In genomic region chr2:108971661-108972566, GRCh38 we compare ENCODE assay signal across 13 cellular contexts. TPM values are rescaled to one million over a fixed set of nuclear protein-coding genes. Genes with fewer than 3 reads are reported as not detected.
DNase-seq lines count a peak whose midpoint lies in the region; ATAC-seq and TF ChIP-seq lines count a peak whose summit lies in the region.
"Had no signal": no experiment of that assay in that cellular context is flagged by ENCODE, and none has a peak within 500 bp of the region (broad histone marks: within the 10 kb centered on the region; RNA-seq: fewer than 3 reads in every experiment).

No MANE protein-coding gene starts in this region.

- H3K4me1 ChIP-seq in right lobe of liver (peaks cover 0 to 5% (median 2%) of the 10 kb centered on the region in 4 donors), OCI-LY7 (ENCODE audit: insufficient read depth, low read length, poor library complexity, severe bottlenecking) (no peaks in the 10 kb centered on the region)

- POLR2A ChIA-PET in OCI-LY7 (lab: Charles Lee), result no interaction called here

- DNase-seq in AG20443 (ENCODE audit: low spot score) (peak; percentile 82), HFF-Myc (ENCODE audit: extremely low read depth, low read depth) (peak; percentile 65), dedifferentiated amniotic fluid mesenchymal stem cell (ENCODE audit: extremely low spot score) (peak; percentile 57), right lobe of liver (peak; percentile 69 to 83 (median 78)), HuH-7 (ENCODE audit: low spot score) (no peak), NCI-H2029 treated with DMSO at 0.1 percent for 48 hours (lab: John Stamatoyannopoulos, UW) (no peak), OCI-LY7 (ENCODE audit: low spot score) (no peak), 8988T (no peak)
- DNase-seq: CD4-positive, CD25-positive, alpha-beta regulatory T cell; HCEC 1CT; NCI-H2171; stimulated activated CD8-positive, alpha-beta memory T cell treated with anti-CD3 and anti-CD28 coated beads, Interleukin-4, amount 100 ng/mL, for 48 hours had no signal

- CTCF ChIA-PET in OCI-LY7 (lab: Charles Lee; ENCODE audit: unreplicated experiment), result no interaction called here

- TF ChIP-seq CTCF in HFF-Myc (IDR thresholded peaks at IDR 0.05; ENCODE audit: low read depth, low read length, missing control alignments) (no peak), right lobe of liver (IDR thresholded peaks at IDR 0.05) (no peak), OCI-LY7 (conservative IDR thresholded peaks at IDR 0.05; ENCODE audit: low read length) (no peak)

- no peaks in the 10 kb centered on the region for H3K9me2 ChIP-seq in OCI-LY7 (ENCODE audit: insufficient read depth, low read length)

- intact Hi-C loops in right lobe of liver (cut with DNase I), result no loop called here
- intact Hi-C loops in OCI-LY7 (cut with micrococcal nuclease; ENCODE audit: unreplicated experiment), result loop anchor here (1.0 kb wide), 1 partner anchor 13 kb away; no protein-coding TSS in a partner anchor

- no peak overlapping the region for H3K4me2 ChIP-seq in OCI-LY7 (ENCODE audit: low read length)

- H3K4me3 ChIP-seq in HFF-Myc (replicated peaks; ENCODE audit: low read depth, low read length), result no peak overlapping the region
- no peak overlapping the region for H3K4me3 ChIP-seq in right lobe of liver
- H3K4me3 ChIP-seq in OCI-LY7 (ENCODE audit: low read depth, low read length, poor library complexity, severe bottlenecking), result no peak overlapping the region
- H3K4me3 ChIP-seq: K562 had no signal

- H3K27ac ChIP-seq in right lobe of liver (no peak overlapping the region), OCI-LY7 (ENCODE audit: low read depth, low read length, poor library complexity, severe bottlenecking) (no peak overlapping the region)

- WGBS in right lobe of liver (ENCODE audit: insufficient coverage, low coverage, low lambda C conversion rate, missing lambda C conversion rate), result 52% methylated on average over 10 of the region's 22 CpGs

- no peak overlapping the region for H2AFZ ChIP-seq in OCI-LY7 (ENCODE audit: low read length)

- H3K9me3 ChIP-seq in right lobe of liver, result no peaks in the 10 kb centered on the region
- H3K9me3 ChIP-seq in OCI-LY7 (ENCODE audit: low read length), result no peaks in the 10 kb centered on the region

- no peak for TF ChIP-seq POLR2A in right lobe of liver (IDR thresholded peaks at IDR 0.05)

- peak; percentile 82 to 91 (median 88) for ATAC-seq in right lobe of liver
- ATAC-seq: K562 had no signal

- H3K79me2 ChIP-seq in OCI-LY7 (ENCODE audit: insufficient read depth, low read depth, low read length), result no peaks in the 10 kb centered on the region

- no peaks in the 10 kb centered on the region for H3K36me3 ChIP-seq in right lobe of liver
- no peaks in the 10 kb centered on the region for H3K36me3 ChIP-seq in OCI-LY7 (ENCODE audit: insufficient read depth, low read length)

- no TSS peak for BruUV-seq in OCI-LY7 (replicated peaks; lab: Mats Ljungman, UMichigan)

- no peaks in the 10 kb centered on the region for H4K20me1 ChIP-seq in OCI-LY7 (ENCODE audit: insufficient read depth, low read length)

- no peaks in the 10 kb centered on the region for H3K27me3 ChIP-seq in right lobe of liver

RNA-seq across cellular contexts. Expression of gene EDAR, which starts 17.1 kb away (rescaled TPM):
- total RNA-seq in right lobe of liver (1 to 10 TPM in 1 of 6 experiments, under 1 TPM in 5; 0.06 to 1.6 (median 0.28) TPM), OCI-LY7 (2022) (not detected in 2 replicates)
- total RNA-seq in OCI-LY7 (2014; rRNA removed; shearing (Covaris generic)), result not detected in 2 replicates
- total RNA-seq: K562 had no signal

Comparison
In these comparisons a context has a peak if more than half of its experiments do, and no peak if none do; other contexts are left out.
1. DNase-seq: peak in AG20443 (single experiment), HFF-Myc (single experiment), dedifferentiated amniotic fluid mesenchymal stem cell (single experiment) and right lobe of liver (3 of 3); none in HuH-7 (single experiment), NCI-H2029 treated with DMSO at 0.1 percent for 48 hours (single experiment), OCI-LY7 (single experiment) and 8988T (single experiment).